15 cellular contexts compared by ENCODE assay signal in the genomic region with DNA sequence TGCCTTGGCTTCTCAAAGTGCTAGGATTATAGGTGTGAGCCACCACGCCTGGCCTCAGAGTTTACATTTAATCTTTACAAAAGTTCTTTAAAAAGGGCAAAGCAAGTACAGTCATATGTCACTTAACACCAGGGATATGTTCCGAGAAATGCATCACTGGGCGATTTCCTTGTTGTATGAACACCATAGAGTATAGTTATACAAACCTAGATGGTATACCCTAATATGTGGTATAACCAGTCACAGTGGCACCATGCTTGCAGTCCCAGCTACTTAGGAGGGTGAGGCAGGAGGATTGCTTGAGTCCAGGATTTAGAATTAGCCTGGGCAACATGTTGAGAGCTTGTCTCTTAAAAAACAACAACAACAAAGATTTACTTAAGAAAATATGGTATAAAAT. TPM values are rescaled to one million over a fixed set of nuclear protein-coding genes. Genes with fewer than 3 reads are reported as not detected.
DNase-seq lines count a peak whose midpoint lies in the region; ATAC-seq and TF ChIP-seq lines count a peak whose summit lies in the region.
"Had no signal": no experiment of that assay in that cellular context is flagged by ENCODE, and none has a peak within 500 bp of the region (broad histone marks: within the 10 kb centered on the region; RNA-seq: fewer than 3 reads in every experiment).

No MANE protein-coding gene starts in this region.

- CTCF ChIA-PET in activated CD4-positive, alpha-beta T cell treated with anti-CD3 and anti-CD28 coated beads for 36 hours (lab: Charles Lee) = interaction anchor here (0.6 to 2.4 kb wide), 3 partner anchors 9 to 123 kb away, joined by 3 to 10 read pairs (median 5); no protein-coding TSS in a partner anchor

- no peak for DNase-seq in activated CD4-positive, alpha-beta T cell treated with anti-CD3 and anti-CD28 coated beads for 36 hours
- DNase-seq in activated CD4-positive, alpha-beta T cell treated with anti-CD3 and anti-CD28 coated beads for 4 hours = no peak
- DNase-seq in activated naive CD8-positive, alpha-beta T cell treated with anti-CD3 and anti-CD28 coated beads for 36 hours = no peak
- DNase-seq in naive thymus-derived CD8-positive, alpha-beta T cell = no peak
- DNase-seq in stimulated activated naive CD8-positive, alpha-beta T cell treated with anti-CD3 and anti-CD28 coated beads, Interleukin-15, amount 100 ng/mL, for 72 hours = no peak
- DNase-seq in dorsolateral prefrontal cortex (no peak), DMS79 treated with DMSO at 0.1 percent for 48 hours (lab: John Stamatoyannopoulos, UW) (no peak)
- DNase-seq: Calu3, DMS79, EL, GOT3, H9 had no signal

- H3K27ac ChIP-seq in dorsolateral prefrontal cortex = no peak overlapping the region
- H3K27ac ChIP-seq: 22Rv1 had no signal

- no peak overlapping the region for H3K4me3 ChIP-seq in dorsolateral prefrontal cortex

- no peaks in the 10 kb centered on the region for H3K27me3 ChIP-seq in dorsolateral prefrontal cortex

- no peaks in the 10 kb centered on the region for H3K9me3 Mint-ChIP-seq in activated CD4-positive, alpha-beta T cell treated with anti-CD3 and anti-CD28 coated beads for 36 hours (ENCODE audit: low read depth)
- H3K9me3 Mint-ChIP-seq in activated naive CD8-positive, alpha-beta T cell (ENCODE audit: low read depth) = no peaks in the 10 kb centered on the region
- no peaks in the 10 kb centered on the region for H3K9me3 Mint-ChIP-seq in activated naive CD8-positive, alpha-beta T cell treated with anti-CD3 and anti-CD28 coated beads for 36 hours
- no peaks in the 10 kb centered on the region for H3K9me3 Mint-ChIP-seq in naive thymus-derived CD8-positive, alpha-beta T cell
- H3K9me3 Mint-ChIP-seq in stimulated activated naive CD8-positive, alpha-beta T cell treated with anti-CD3 and anti-CD28 coated beads, Interleukin-15, amount 100 ng/mL, for 72 hours = no peaks in the 10 kb centered on the region
- H3K9me3 Mint-ChIP-seq: CD14-positive monocyte, H9 had no signal

- no peak overlapping the region for H3K27ac Mint-ChIP-seq in activated CD4-positive, alpha-beta T cell treated with anti-CD3 and anti-CD28 coated beads for 36 hours
- H3K27ac Mint-ChIP-seq in activated naive CD8-positive, alpha-beta T cell = peak overlapping the region; percentile 29
- H3K27ac Mint-ChIP-seq in activated naive CD8-positive, alpha-beta T cell treated with anti-CD3 and anti-CD28 coated beads for 36 hours = no peak overlapping the region
- H3K27ac Mint-ChIP-seq in naive thymus-derived CD8-positive, alpha-beta T cell = peak overlapping the region in 6 of 10 donors; percentile 53 to 72 (median 63)
- no peak overlapping the region for H3K27ac Mint-ChIP-seq in stimulated activated naive CD8-positive, alpha-beta T cell treated with anti-CD3 and anti-CD28 coated beads, Interleukin-15, amount 100 ng/mL, for 72 hours
- H3K27ac Mint-ChIP-seq: H9 had no signal

- ATAC-seq in activated CD4-positive, alpha-beta T cell treated with anti-CD3 and anti-CD28 coated beads for 36 hours = peak; percentile 53
- ATAC-seq in naive thymus-derived CD8-positive, alpha-beta T cell = no peak
- ATAC-seq in stimulated activated naive CD8-positive, alpha-beta T cell treated with anti-CD3 and anti-CD28 coated beads, Interleukin-15, amount 100 ng/mL, for 72 hours = peak; percentile 37

- intact Hi-C loops in activated CD4-positive, alpha-beta T cell treated with anti-CD3 and anti-CD28 coated beads for 36 hours (cut with DNase I, micrococcal nuclease) = no loop called here
- intact Hi-C loops in dorsolateral prefrontal cortex (cut with DNase I) = no loop called here

- no peak overlapping the region for H3K4me3 Mint-ChIP-seq in activated CD4-positive, alpha-beta T cell treated with anti-CD3 and anti-CD28 coated beads for 36 hours
- no peak overlapping the region for H3K4me3 Mint-ChIP-seq in activated naive CD8-positive, alpha-beta T cell
- H3K4me3 Mint-ChIP-seq in activated naive CD8-positive, alpha-beta T cell treated with anti-CD3 and anti-CD28 coated beads for 36 hours = no peak overlapping the region
- H3K4me3 Mint-ChIP-seq in naive thymus-derived CD8-positive, alpha-beta T cell = no peak overlapping the region
- H3K4me3 Mint-ChIP-seq in stimulated activated naive CD8-positive, alpha-beta T cell treated with anti-CD3 and anti-CD28 coated beads, Interleukin-15, amount 100 ng/mL, for 72 hours = no peak overlapping the region
- H3K4me3 Mint-ChIP-seq: CD14-positive monocyte, H9 had no signal

- POLR2A ChIA-PET in activated CD4-positive, alpha-beta T cell treated with anti-CD3 and anti-CD28 coated beads for 36 hours (lab: Charles Lee) = no interaction called here
- POLR2A ChIA-PET in naive thymus-derived CD8-positive, alpha-beta T cell (lab: Charles Lee) = no interaction called here

- H3K36me3 Mint-ChIP-seq in activated CD4-positive, alpha-beta T cell treated with anti-CD3 and anti-CD28 coated beads for 36 hours (ENCODE audit: low read depth) = peaks cover 23% of the 10 kb centered on the region
- peaks cover 6% of the 10 kb centered on the region for H3K36me3 Mint-ChIP-seq in activated naive CD8-positive, alpha-beta T cell
- H3K36me3 Mint-ChIP-seq in activated naive CD8-positive, alpha-beta T cell treated with anti-CD3 and anti-CD28 coated beads for 36 hours = peaks cover 38% of the 10 kb centered on the region
- H3K36me3 Mint-ChIP-seq in naive thymus-derived CD8-positive, alpha-beta T cell = peaks cover 0 to 68% (median 14%) of the 10 kb centered on the region in 3 donors

- H3K27me3 Mint-ChIP-seq in activated CD4-positive, alpha-beta T cell treated with anti-CD3 and anti-CD28 coated beads for 36 hours = no peaks in the 10 kb centered on the region
- H3K27me3 Mint-ChIP-seq in activated naive CD8-positive, alpha-beta T cell = no peaks in the 10 kb centered on the region
- no peaks in the 10 kb centered on the region for H3K27me3 Mint-ChIP-seq in activated naive CD8-positive, alpha-beta T cell treated with anti-CD3 and anti-CD28 coated beads for 36 hours
- no peaks in the 10 kb centered on the region for H3K27me3 Mint-ChIP-seq in naive thymus-derived CD8-positive, alpha-beta T cell
- H3K27me3 Mint-ChIP-seq in stimulated activated naive CD8-positive, alpha-beta T cell treated with anti-CD3 and anti-CD28 coated beads, Interleukin-15, amount 100 ng/mL, for 72 hours = no peaks in the 10 kb centered on the region

- no peak for TF ChIP-seq CTCF in dorsolateral prefrontal cortex (IDR thresholded peaks at IDR 0.05 in 54 of 56, conservative IDR thresholded peaks at IDR 0.05 in 2 of 56; ENCODE audit: low read depth in 1 of 56, partially characterized antibody in 56 of 56)

- H3K4me1 Mint-ChIP-seq in activated CD4-positive, alpha-beta T cell treated with anti-CD3 and anti-CD28 coated beads for 36 hours = peaks cover 29% of the 10 kb centered on the region
- peaks cover 53% of the 10 kb centered on the region for H3K4me1 Mint-ChIP-seq in activated naive CD8-positive, alpha-beta T cell (ENCODE audit: low read depth)
- peaks cover 38% of the 10 kb centered on the region for H3K4me1 Mint-ChIP-seq in activated naive CD8-positive, alpha-beta T cell treated with anti-CD3 and anti-CD28 coated beads for 36 hours
- peaks cover 19 to 52% (median 50%) of the 10 kb centered on the region in 4 donors for H3K4me1 Mint-ChIP-seq in naive thymus-derived CD8-positive, alpha-beta T cell
- peaks cover 39% of the 10 kb centered on the region for H3K4me1 Mint-ChIP-seq in stimulated activated naive CD8-positive, alpha-beta T cell treated with anti-CD3 and anti-CD28 coated beads, Interleukin-15, amount 100 ng/mL, for 72 hours

RNA-seq across cellular contexts. Expression of a gene that starts 51.3 kb away (rescaled TPM):
- 10 to 100 TPM; 68.4 to 81.2 TPM for total RNA-seq in activated CD4-positive, alpha-beta T cell treated with anti-CD3 and anti-CD28 coated beads for 36 hours
- total RNA-seq in activated naive CD8-positive, alpha-beta T cell treated with anti-CD3 and anti-CD28 coated beads for 36 hours = 10 to 100 TPM; 76.3 to 79.2 TPM
- 100 to 1,000 TPM; 156 to 162 TPM for total RNA-seq in naive thymus-derived CD8-positive, alpha-beta T cell
- polyA plus RNA-seq in naive thymus-derived CD8-positive, alpha-beta T cell = 100 to 1,000 TPM in 1 of 3 donors, 10 to 100 TPM in 2; 85.2 to 102 (median 86.6) TPM
- 10 to 100 TPM; 30.0 to 60.4 (median 40.8) TPM for total RNA-seq in dorsolateral prefrontal cortex

Comparison
In these comparisons a context has a peak if more than half of its experiments do, and no peak if none do; other contexts are left out.
1. H3K27ac Mint-ChIP-seq: peak in activated naive CD8-positive, alpha-beta T cell (single experiment) and naive thymus-derived CD8-positive, alpha-beta T cell (6 of 10); none in activated CD4-positive, alpha-beta T cell treated with anti-CD3 and anti-CD28 coated beads for 36 hours (single experiment), activated naive CD8-positive, alpha-beta T cell treated with anti-CD3 and anti-CD28 coated beads for 36 hours (single experiment) and stimulated activated naive CD8-positive, alpha-beta T cell treated with anti-CD3 and anti-CD28 coated beads, Interleukin-15, amount 100 ng/mL, for 72 hours (0 of 2).
2. ATAC-seq: peak in activated CD4-positive, alpha-beta T cell treated with anti-CD3 and anti-CD28 coated beads for 36 hours (single experiment) and stimulated activated naive CD8-positive, alpha-beta T cell treated with anti-CD3 and anti-CD28 coated beads, Interleukin-15, amount 100 ng/mL, for 72 hours (single experiment); none in naive thymus-derived CD8-positive, alpha-beta T cell (0 of 2).